ENCODE assay signal across 10 cellular contexts in genomic region chr7:30563326-30563942, GRCh38. TPM values are rescaled to one million over a fixed set of nuclear protein-coding genes. Genes with fewer than 3 reads are reported as not detected.
DNase-seq lines count a peak whose midpoint lies in the region; ATAC-seq lines count a peak whose summit lies in the region.
"Had no signal": no experiment of that assay in that cellular context is flagged by ENCODE, and none has a peak within 500 bp of the region (broad histone marks: within the 10 kb centered on the region; RNA-seq: fewer than 3 reads in every experiment).

No MANE protein-coding gene starts in this region.

- peak overlapping the region; percentile 70 for H3K27ac Mint-ChIP-seq in stimulated activated naive B cell treated with anti-CD40 and anti-IgM and Interleukin-4, amounts not matched to agents 10 μg/mL and 1 μg/mL and 100 μg/mL, for 72 hours
- peak overlapping the region in 1 of 2 donors; percentile 77 for H3K27ac Mint-ChIP-seq in stimulated activated naive CD8-positive, alpha-beta T cell treated with anti-CD3 and anti-CD28 coated beads, Interleukin-15, amount 100 ng/mL, for 72 hours
- H3K27ac Mint-ChIP-seq: activated CD8-positive, alpha-beta memory T cell treated with anti-CD3 and anti-CD28 coated beads, Interleukin-2, amount 10 ng/mL, durations not matched to agents 7 days and 5 days had no signal

- no peaks in the 10 kb centered on the region for H3K9me3 Mint-ChIP-seq in stimulated activated naive B cell treated with anti-CD40 and anti-IgM and Interleukin-4, amounts not matched to agents 10 μg/mL and 1 μg/mL and 100 μg/mL, for 72 hours
- H3K9me3 Mint-ChIP-seq in stimulated activated naive CD8-positive, alpha-beta T cell treated with anti-CD3 and anti-CD28 coated beads, Interleukin-15, amount 100 ng/mL, for 72 hours = no peaks in the 10 kb centered on the region

- H3K4me1 Mint-ChIP-seq in stimulated activated naive B cell treated with anti-CD40 and anti-IgM and Interleukin-4, amounts not matched to agents 10 μg/mL and 1 μg/mL and 100 μg/mL, for 72 hours = peaks cover 3 to 7% of the 10 kb centered on the region in 2 donors
- H3K4me1 Mint-ChIP-seq in stimulated activated naive CD8-positive, alpha-beta T cell treated with anti-CD3 and anti-CD28 coated beads, Interleukin-15, amount 100 ng/mL, for 72 hours = peaks cover 15% of the 10 kb centered on the region

- peaks cover 26 to 44% of the 10 kb centered on the region in 2 donors for H3K36me3 Mint-ChIP-seq in stimulated activated naive B cell treated with anti-CD40 and anti-IgM and Interleukin-4, amounts not matched to agents 10 μg/mL and 1 μg/mL and 100 μg/mL, for 72 hours

- peak overlapping the region; percentile 15 for H3K27ac ChIP-seq in epithelial cell of prostate
- H3K27ac ChIP-seq: left lung, neutrophil had no signal

- peak; percentile 91 for DNase-seq in HT1080 (ENCODE audit: low read depth)
- peak; percentile 39 for DNase-seq in T1000 (lab: John Stamatoyannopoulos, UW)
- no peak for DNase-seq in epithelial cell of prostate (ENCODE audit: low read depth, low spot score)
- DNase-seq in stimulated activated naive B cell treated with anti-CD40 and anti-IgM and Interleukin-4, amounts not matched to agents 10 μg/mL and 1 μg/mL and 100 μg/mL, for 72 hours = no peak
- DNase-seq in stimulated activated naive CD8-positive, alpha-beta T cell treated with anti-CD3 and anti-CD28 coated beads, Interleukin-15, amount 100 ng/mL, for 72 hours = no peak

- H3K4me3 Mint-ChIP-seq in stimulated activated naive B cell treated with anti-CD40 and anti-IgM and Interleukin-4, amounts not matched to agents 10 μg/mL and 1 μg/mL and 100 μg/mL, for 72 hours = no peak overlapping the region
- no peak overlapping the region for H3K4me3 Mint-ChIP-seq in stimulated activated naive CD8-positive, alpha-beta T cell treated with anti-CD3 and anti-CD28 coated beads, Interleukin-15, amount 100 ng/mL, for 72 hours
- H3K4me3 Mint-ChIP-seq: activated CD8-positive, alpha-beta memory T cell treated with anti-CD3 and anti-CD28 coated beads, Interleukin-2, amount 10 ng/mL, durations not matched to agents 7 days and 5 days had no signal

- no peaks in the 10 kb centered on the region for H3K27me3 Mint-ChIP-seq in stimulated activated naive B cell treated with anti-CD40 and anti-IgM and Interleukin-4, amounts not matched to agents 10 μg/mL and 1 μg/mL and 100 μg/mL, for 72 hours
- no peaks in the 10 kb centered on the region for H3K27me3 Mint-ChIP-seq in stimulated activated naive CD8-positive, alpha-beta T cell treated with anti-CD3 and anti-CD28 coated beads, Interleukin-15, amount 100 ng/mL, for 72 hours
- H3K27me3 Mint-ChIP-seq: activated CD8-positive, alpha-beta memory T cell treated with anti-CD3 and anti-CD28 coated beads, Interleukin-2, amount 10 ng/mL, durations not matched to agents 7 days and 5 days had no signal

- no peak for ATAC-seq in stimulated activated naive B cell treated with anti-CD40 and anti-IgM and Interleukin-4, amounts not matched to agents 10 μg/mL and 1 μg/mL and 100 μg/mL, for 72 hours (replicated peaks)
- no peak for ATAC-seq in stimulated activated naive CD8-positive, alpha-beta T cell treated with anti-CD3 and anti-CD28 coated beads, Interleukin-15, amount 100 ng/mL, for 72 hours
- no peak for ATAC-seq in GM18861 (IDR thresholded peaks at IDR 0.05; ENCODE audit: unreplicated experiment)
- no peak for ATAC-seq in HG03354 (IDR thresholded peaks at IDR 0.05; ENCODE audit: poor library complexity, severe bottlenecking, unreplicated experiment)

RNA-seq across cellular contexts. Expression of gene GARS1, which starts 31.2 kb away (rescaled TPM):
- 162 and 205 TPM in 2 replicates for total RNA-seq in HT1080 (2014; rRNA removed; shearing (Covaris generic))
- 550 and 559 TPM in 2 replicates for polyA plus RNA-seq in HT1080 (2015; cell fraction: cytosol; rRNA removed)
- 799 and 863 TPM in 2 replicates for polyA plus RNA-seq in HT1080 (2015; cell fraction: nucleus; rRNA removed)

RNA-seq across cellular contexts. Expression of gene GGCT, which starts 58.8 kb away (rescaled TPM):
- 76.5 and 85.7 TPM in 2 replicates for total RNA-seq in HT1080 (2014; rRNA removed; shearing (Covaris generic))
- polyA plus RNA-seq in HT1080 (2015; cell fraction: cytosol; rRNA removed) = 73.9 and 80.1 TPM in 2 replicates
- polyA plus RNA-seq in HT1080 (2015; cell fraction: nucleus; rRNA removed) = 19.2 and 23.8 TPM in 2 replicates

Comparison
In these comparisons a context has a peak if more than half of its experiments do, and no peak if none do; other contexts are left out.
1. DNase-seq: peak in HT1080 (single experiment) and T1000 (single experiment); none in epithelial cell of prostate (single experiment), stimulated activated naive B cell treated with anti-CD40 and anti-IgM and Interleukin-4, amounts not matched to agents 10 μg/mL and 1 μg/mL and 100 μg/mL, for 72 hours (single experiment) and stimulated activated naive CD8-positive, alpha-beta T cell treated with anti-CD3 and anti-CD28 coated beads, Interleukin-15, amount 100 ng/mL, for 72 hours (0 of 2).